ENCODE assay signal across 1 cellular context in genomic region chr5:160926428-160926827, GRCh38.
TF ChIP-seq lines count a peak whose summit lies in the region.

No MANE protein-coding gene starts in this region.

TF ChIP-seq in HepG2, 621 proteins besides CTCF, POLR2A, EP300 and RAD21 (continued from another document):
- no peak for TF ChIP-seq ZNF18 (CRISPR knock-in tag; IDR thresholded peaks at IDR 0.05; ENCODE audit: insufficient replicate concordance)
- no peak for TF ChIP-seq PAWR (CRISPR knock-in tag; IDR thresholded peaks at IDR 0.05; ENCODE audit: borderline replicate concordance)
- TF ChIP-seq STAG1 (CRISPR knock-in tag; IDR thresholded peaks at IDR 0.05), result no peak
- no peak for TF ChIP-seq TARDBP (CRISPR knock-in tag; IDR thresholded peaks at IDR 0.05)
- no peak for TF ChIP-seq KDM5B (CRISPR knock-in tag; IDR thresholded peaks at IDR 0.05; ENCODE audit: borderline replicate concordance)
